10 cellular contexts compared by ENCODE assay signal in the genomic region with DNA sequence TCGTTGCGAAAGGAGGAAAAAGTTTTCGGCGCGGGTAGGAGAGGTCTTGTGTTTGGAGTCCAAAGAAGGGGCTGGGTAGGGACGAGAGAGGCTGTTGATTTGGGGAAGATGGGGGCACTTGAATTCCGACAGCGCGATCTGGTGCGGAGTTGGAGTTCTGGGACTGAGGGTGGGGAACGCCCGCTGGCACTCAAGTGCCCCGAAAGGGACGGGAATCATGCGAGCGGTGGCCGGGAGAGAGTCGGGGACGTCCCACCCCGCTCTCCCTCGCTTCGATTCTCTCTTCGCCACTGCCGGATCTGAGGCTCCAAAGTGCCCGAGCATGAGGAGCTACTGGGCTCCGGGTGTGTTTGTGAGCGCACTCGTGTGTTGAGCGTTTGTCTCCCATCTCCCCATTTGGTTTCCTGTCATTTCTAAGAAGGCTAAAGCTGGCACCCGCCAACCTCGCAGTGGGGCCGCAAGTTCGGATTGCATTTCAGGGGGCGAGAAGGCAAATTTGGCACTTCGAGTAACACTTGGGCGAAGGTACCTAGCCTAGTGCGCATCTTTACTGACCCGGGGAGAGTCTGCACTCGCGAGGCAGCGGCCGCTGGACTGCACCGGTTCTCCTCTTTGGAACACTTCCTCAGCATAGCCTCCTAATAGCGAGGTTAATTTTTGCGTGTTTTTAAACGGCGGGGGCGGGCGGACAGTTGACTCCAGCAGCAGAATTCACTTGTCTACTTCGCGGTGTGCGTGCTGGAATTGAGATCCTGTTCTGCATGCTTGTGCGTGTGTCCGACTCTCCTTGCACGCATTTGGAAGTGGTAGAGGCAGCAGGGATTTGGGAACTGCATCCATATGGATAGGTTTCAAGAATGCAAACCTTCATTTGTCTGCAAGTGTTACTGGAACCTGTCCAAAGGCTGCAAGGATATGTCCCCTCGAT. TPM values are rescaled to one million over a fixed set of nuclear protein-coding genes. Genes with fewer than 3 reads are reported as not detected.
DNase-seq lines count a peak whose midpoint lies in the region; ATAC-seq and TF ChIP-seq lines count a peak whose summit lies in the region.
"Had no signal": no experiment of that assay in that cellular context is flagged by ENCODE, and none has a peak within 500 bp of the region (broad histone marks: within the 10 kb centered on the region; RNA-seq: fewer than 3 reads in every experiment).

No MANE protein-coding gene starts in this region.

- no peaks in the 10 kb centered on the region for H3K36me3 ChIP-seq in iPS-20b (ENCODE audit: insufficient read depth, low read depth, low read length)
- H3K36me3 ChIP-seq: BLaER1 had no signal

- peak overlapping the region; percentile 50; the same call in 1 of the 2 replicates for H3K9ac ChIP-seq in iPS-20b (ENCODE audit: low read depth, low read length)
- H3K9ac ChIP-seq: BLaER1 had no signal

- H3K27ac Mint-ChIP-seq in activated CD8-positive, alpha-beta T cell treated with anti-CD3 and anti-CD28 coated beads, Interleukin-2, amount 10 ng/mL, durations not matched to agents 7 days and 5 days = no peak overlapping the region

- TF ChIP-seq CTCF in GM13976 (IDR thresholded peaks at IDR 0.05; ENCODE audit: borderline replicate concordance, control extremely low read depth, extremely low read depth, insufficient read depth, missing control alignments) = no peak

- CTCF ChIA-PET in activated CD8-positive, alpha-beta T cell treated with anti-CD3 and anti-CD28 coated beads, Interleukin-2, amount 10 ng/mL, durations not matched to agents 7 days and 5 days (lab: Charles Lee) = no interaction called here

- H3K27me3 Mint-ChIP-seq in activated CD8-positive, alpha-beta T cell treated with anti-CD3 and anti-CD28 coated beads, Interleukin-2, amount 10 ng/mL, durations not matched to agents 7 days and 5 days (ENCODE audit: low read depth) = peaks cover 62% of the 10 kb centered on the region

- in situ Hi-C loops in GM13976 (cut with MboI; ENCODE audit: low sequenced_read_pairs, unreplicated experiment) = no loop called here

- H3K36me3 Mint-ChIP-seq in activated CD8-positive, alpha-beta T cell treated with anti-CD3 and anti-CD28 coated beads, Interleukin-2, amount 10 ng/mL, durations not matched to agents 7 days and 5 days (ENCODE audit: low read depth) = no peaks in the 10 kb centered on the region

- DNase-seq in NCI-H1436 (lab: John Stamatoyannopoulos, UW) (peak; percentile 23), NCI-H1436 treated with DMSO at 0.1 percent for 48 hours (lab: John Stamatoyannopoulos, UW) (no peak), GM13976 (ENCODE audit: low spot score) (no peak)
- DNase-seq in activated CD8-positive, alpha-beta T cell treated with anti-CD3 and anti-CD28 coated beads, Interleukin-2, amount 10 ng/mL, durations not matched to agents 7 days and 5 days = no peak
- DNase-seq in stimulated activated naive CD8-positive, alpha-beta T cell treated with anti-CD3 and anti-CD28 coated beads, Interleukin-15, Interleukin-2, amounts not matched to agents 100 U/mL and 50 U/mL, for 24 hours = peak; percentile 10
- no peak for DNase-seq in activated effector memory CD4-positive, alpha-beta T cell treated with Interleukin-2 at 50 U/mL for 16 hours
- DNase-seq: NCI-H1092 had no signal

- H3K9me3 Mint-ChIP-seq in activated CD8-positive, alpha-beta T cell treated with anti-CD3 and anti-CD28 coated beads, Interleukin-2, amount 10 ng/mL, durations not matched to agents 7 days and 5 days (ENCODE audit: insufficient read depth) = no peaks in the 10 kb centered on the region

- peak; percentile 32 for ATAC-seq in activated CD8-positive, alpha-beta T cell treated with anti-CD3 and anti-CD28 coated beads, Interleukin-2, amount 10 ng/mL, durations not matched to agents 7 days and 5 days
- ATAC-seq in stimulated activated naive CD8-positive, alpha-beta T cell treated with anti-CD3 and anti-CD28 coated beads, Interleukin-15, Interleukin-2, amounts not matched to agents 100 U/mL and 50 U/mL, for 24 hours = no peak
- ATAC-seq in GM18520 (IDR thresholded peaks at IDR 0.05; ENCODE audit: unreplicated experiment) = no peak

- H3K4me3 ChIP-seq in iPS-20b (ENCODE audit: low read length) = peak overlapping the region; percentile 79
- H3K4me3 ChIP-seq: BLaER1 had no signal

- H3K4me3 Mint-ChIP-seq in activated CD8-positive, alpha-beta T cell treated with anti-CD3 and anti-CD28 coated beads, Interleukin-2, amount 10 ng/mL, durations not matched to agents 7 days and 5 days = peak overlapping the region; percentile 57

- H3K9me3 ChIP-seq in iPS-20b (ENCODE audit: insufficient read depth, low read depth, low read length) = no peaks in the 10 kb centered on the region

- no peak overlapping the region for H3K27ac ChIP-seq in iPS-20b (ENCODE audit: low read length)
- H3K27ac ChIP-seq: BLaER1 had no signal

- POLR2A ChIA-PET in activated CD8-positive, alpha-beta T cell treated with anti-CD3 and anti-CD28 coated beads, Interleukin-2, amount 10 ng/mL, durations not matched to agents 7 days and 5 days (lab: Charles Lee) = no interaction called here

- H3K4me1 ChIP-seq in iPS-20b (ENCODE audit: insufficient read depth, low read length) = no peaks in the 10 kb centered on the region; the same call in 1 of the 2 replicates
- H3K4me1 ChIP-seq: BLaER1 had no signal

- H3K27me3 ChIP-seq in iPS-20b (ENCODE audit: insufficient read depth, low read length) = peaks cover 60% of the 10 kb centered on the region

- peaks cover 26% of the 10 kb centered on the region for H3K4me1 Mint-ChIP-seq in activated CD8-positive, alpha-beta T cell treated with anti-CD3 and anti-CD28 coated beads, Interleukin-2, amount 10 ng/mL, durations not matched to agents 7 days and 5 days (ENCODE audit: low read depth)

RNA-seq across cellular contexts. Expression of a gene that starts 1.2 kb away (rescaled TPM):
- total RNA-seq in activated CD8-positive, alpha-beta T cell treated with anti-CD3 and anti-CD28 coated beads, Interleukin-2, amount 10 ng/mL, durations not matched to agents 7 days and 5 days = not detected

Comparison
In these comparisons a context has a peak if more than half of its experiments do, and no peak if none do; other contexts are left out.
1. DNase-seq: peak in NCI-H1436 (single experiment) and stimulated activated naive CD8-positive, alpha-beta T cell treated with anti-CD3 and anti-CD28 coated beads, Interleukin-15, Interleukin-2, amounts not matched to agents 100 U/mL and 50 U/mL, for 24 hours (single experiment); none in NCI-H1436 treated with DMSO at 0.1 percent for 48 hours (single experiment), activated CD8-positive, alpha-beta T cell treated with anti-CD3 and anti-CD28 coated beads, Interleukin-2, amount 10 ng/mL, durations not matched to agents 7 days and 5 days (single experiment), GM13976 (single experiment) and activated effector memory CD4-positive, alpha-beta T cell treated with Interleukin-2 at 50 U/mL for 16 hours (single experiment).